ENCODE assay signal across 29 cellular contexts in genomic region chr3:21785765-21786453, GRCh38. TPM values are rescaled to one million over a fixed set of nuclear protein-coding genes. Genes with fewer than 3 reads are reported as not detected.
DNase-seq lines count a peak whose midpoint lies in the region; ATAC-seq and TF ChIP-seq lines count a peak whose summit lies in the region.
"Had no signal": no experiment of that assay in that cellular context is flagged by ENCODE, and none has a peak within 500 bp of the region (broad histone marks: within the 10 kb centered on the region; RNA-seq: fewer than 3 reads in every experiment).

No MANE protein-coding gene starts in this region.

- no peak for ATAC-seq in HG03469 (IDR thresholded peaks at IDR 0.05; ENCODE audit: unreplicated experiment)
- no peak for ATAC-seq in HG03159 (IDR thresholded peaks at IDR 0.05; ENCODE audit: unreplicated experiment)
- ATAC-seq: left lobe of liver; natural killer cell treated with Interleukin-12 subunit alpha and Interleukin-12 subunit beta and Interleukin-15 and Interleukin-18, amount 100 ng/mL, for 72 hours; upper lobe of right lung had no signal

- no peaks in the 10 kb centered on the region for H4K20me1 ChIP-seq in H9 (ENCODE audit: control insufficient read depth, insufficient read depth, insufficient read length)

- H3K4me3 ChIP-seq in ascending aorta (no peak overlapping the region), left ventricle myocardium inferior (no peak overlapping the region), skeletal muscle tissue (ENCODE audit: low read length in 3 of 3) (no peak overlapping the region), ovary (no peak overlapping the region)
- H3K4me3 ChIP-seq: skin epidermis, upper lobe of right lung had no signal

- H3K27ac ChIP-seq in H9 (ENCODE audit: insufficient read length, low read depth, low read length) (no peak overlapping the region), ascending aorta (peak overlapping the region; percentile 71 to 82), left ventricle myocardium inferior (replicated peaks) (peak overlapping the region; percentile 80), skeletal muscle tissue (ENCODE audit: low read depth, low read length) (peak overlapping the region; percentile 60), ovary (no peak overlapping the region)
- H3K27ac ChIP-seq: epithelial cell of prostate, RWPE1, upper lobe of right lung had no signal

- H4K5ac ChIP-seq in H9 (ENCODE audit: insufficient read length, low read depth, low read length): no peak overlapping the region

- H3K79me2 ChIP-seq in H9 (ENCODE audit: insufficient read depth, low read length): no peaks in the 10 kb centered on the region

- no peaks in the 10 kb centered on the region for H3K9me3 Mint-ChIP-seq in H9
- H3K9me3 Mint-ChIP-seq: activated B cell treated with CpG ODN at 0.5 μM for 24 hours had no signal

- H3T11ph ChIP-seq in H9 (ENCODE audit: low read length): no peak overlapping the region

- intact Hi-C loops in ascending aorta (cut with DNase I) (loop anchor here (10.0 kb wide), 2 partner anchors 71 to 1471 kb away; no protein-coding TSS in a partner anchor), left ventricle myocardium inferior (cut with micrococcal nuclease) (no loop called here), ovary (cut with DNase I) (no loop called here)

- H3K4me3 Mint-ChIP-seq in H9: no peak overlapping the region
- H3K4me3 Mint-ChIP-seq: activated B cell treated with CpG ODN at 0.5 μM for 24 hours; immature natural killer cell; natural killer cell treated with Interleukin-12 subunit alpha and Interleukin-12 subunit beta and Interleukin-15 and Interleukin-18, amount 100 ng/mL, for 72 hours had no signal

- no peak overlapping the region for H2BK12ac ChIP-seq in H9 (ENCODE audit: insufficient read length, low read depth, low read length)

- H3K23me2 ChIP-seq in H9 (ENCODE audit: insufficient read length, low read depth, low read length, poor library complexity, severe bottlenecking): no peaks in the 10 kb centered on the region

- no peak overlapping the region for H2BK15ac ChIP-seq in H9 (ENCODE audit: low read depth, low read length)

- no peak overlapping the region for H2BK20ac ChIP-seq in H9 (ENCODE audit: low read depth, low read length, poor library complexity, severe bottlenecking)

- no peak for TF ChIP-seq EP300 in ovary (IDR thresholded peaks at IDR 0.05)

- TF ChIP-seq CTCF in H9 (conservative IDR thresholded peaks at IDR 0.05) (no peak), ascending aorta (IDR thresholded peaks at IDR 0.05) (no peak), left ventricle myocardium inferior (IDR thresholded peaks at IDR 0.05; ENCODE audit: borderline replicate concordance) (no peak), ovary (IDR thresholded peaks at IDR 0.05) (no peak)

- H3K27me3 ChIP-seq in H9 (ENCODE audit: insufficient read depth, low read length) (no peaks in the 10 kb centered on the region), ascending aorta (no peaks in the 10 kb centered on the region), left ventricle myocardium inferior (ENCODE audit: low read depth) (no peaks in the 10 kb centered on the region), skeletal muscle tissue (ENCODE audit: control insufficient read depth in 3 of 3, insufficient read depth in 3 of 3, low read length in 3 of 3) (no peaks in the 10 kb centered on the region), ovary (no peaks in the 10 kb centered on the region)
- H3K27me3 ChIP-seq: BE2C, upper lobe of right lung had no signal

- H3K9ac ChIP-seq in H9 (ENCODE audit: extremely low read depth, insufficient read length, low read length) (no peak overlapping the region), skeletal muscle tissue (ENCODE audit: low read depth in 1 of 3, low read length in 3 of 3) (no peak overlapping the region)

- no peak overlapping the region for H4K8ac ChIP-seq in H9 (replicated peaks; ENCODE audit: insufficient read length, low read depth, low read length)

- TF ChIP-seq POLR2A in ovary (IDR thresholded peaks at IDR 0.05): no peak

- H3K4me1 Mint-ChIP-seq in H9: no peaks in the 10 kb centered on the region
- H3K4me1 Mint-ChIP-seq: immature natural killer cell had no signal

- no CpG with 5 or more reads among the region's 8 CpGs for WGBS in H9 (ENCODE audit: extremely low coverage, insufficient read length, low lambda C conversion rate)
- 34 to 56% (median 39%) methylated on average over 8 of the region's 8 CpGs for WGBS in ovary, 3 donors

- H2AK5ac ChIP-seq in H9 (ENCODE audit: insufficient read length, low read length): no peak overlapping the region

- no peak overlapping the region for H4K91ac ChIP-seq in H9 (ENCODE audit: insufficient read length, low read depth, low read length)

- H3K36me3 ChIP-seq in ascending aorta: no peaks in the 10 kb centered on the region
- no peaks in the 10 kb centered on the region for H3K36me3 ChIP-seq in left ventricle myocardium inferior
- no peaks in the 10 kb centered on the region for H3K36me3 ChIP-seq in skeletal muscle tissue (ENCODE audit: control insufficient read depth in 3 of 3, insufficient read depth in 3 of 3, low read length in 3 of 3)
- H3K36me3 ChIP-seq in ovary: no peaks in the 10 kb centered on the region
- H3K36me3 ChIP-seq: BE2C, upper lobe of right lung had no signal

- no peaks in the 10 kb centered on the region for H3K27me3 Mint-ChIP-seq in H9 (ENCODE audit: low read depth)
- H3K27me3 Mint-ChIP-seq: activated B cell treated with CpG ODN at 0.5 μM for 24 hours; natural killer cell treated with Interleukin-12 subunit alpha and Interleukin-12 subunit beta and Interleukin-15 and Interleukin-18, amount 100 ng/mL, for 72 hours had no signal

- DNase-seq in H9: no peak
- peak in 1 of 2 donors; percentile 67 for DNase-seq in ascending aorta (ENCODE audit: low spot score in 2 of 2)
- no peak for DNase-seq in left ventricle myocardium inferior
- no peak for DNase-seq in ovary
- DNase-seq in occipital lobe (lab: John Stamatoyannopoulos, UW): no peak
- DNase-seq: activated B cell treated with CpG ODN at 0.5 μM for 24 hours; activated naive CD4-positive, alpha-beta T cell treated with anti-CD3 and anti-CD28 coated beads, Interleukin-2, amount 50 U/mL, for 16 hours; amygdala; BE2C; central memory CD4-positive, alpha-beta T cell; COR-L47; GDM1; GOT3; immature natural killer cell; KG1; midbrain; NCI-H146; NCI-H524; posterior cingulate gyrus; T-helper 9 cell; upper lobe of right lung had no signal

- H3K56ac ChIP-seq in H9 (ENCODE audit: insufficient read length, low read depth, low read length): no peak overlapping the region

- no peak overlapping the region for H2BK5ac ChIP-seq in H9 (ENCODE audit: insufficient read length, low read length)

- H2BK120ac ChIP-seq in H9 (ENCODE audit: low read depth, low read length, poor library complexity, severe bottlenecking): peak overlapping the region; percentile 61

- H3K79me1 ChIP-seq in H9 (ENCODE audit: insufficient read depth, low read depth, low read length, poor library complexity, severe bottlenecking): no peaks in the 10 kb centered on the region

- no peak overlapping the region for H3K14ac ChIP-seq in H9 (ENCODE audit: insufficient read depth, low read length)

- no peak overlapping the region for H3K27ac Mint-ChIP-seq in H9
- H3K27ac Mint-ChIP-seq: activated B cell treated with CpG ODN at 0.5 μM for 24 hours; immature natural killer cell; natural killer cell treated with Interleukin-12 subunit alpha and Interleukin-12 subunit beta and Interleukin-15 and Interleukin-18, amount 100 ng/mL, for 72 hours had no signal

- no peak overlapping the region for H3K4ac ChIP-seq in H9 (ENCODE audit: low read depth, low read length)

- no peaks in the 10 kb centered on the region for H3K4me1 ChIP-seq in H9 (ENCODE audit: insufficient read depth, low read length)
- H3K4me1 ChIP-seq in ascending aorta: peaks cover 0 to 39% of the 10 kb centered on the region in 2 donors
- peaks cover 45% of the 10 kb centered on the region for H3K4me1 ChIP-seq in left ventricle myocardium inferior
- peaks cover 0 to 6% (median 2%) of the 10 kb centered on the region in 3 donors for H3K4me1 ChIP-seq in skeletal muscle tissue (ENCODE audit: control insufficient read depth in 3 of 3, insufficient read depth in 3 of 3, low read length in 3 of 3)
- H3K4me1 ChIP-seq in ovary (ENCODE audit: insufficient read depth): no peaks in the 10 kb centered on the region
- H3K4me1 ChIP-seq: BE2C had no signal

- no peak overlapping the region for H3K4me2 ChIP-seq in H9 (ENCODE audit: insufficient read depth, insufficient read length, low read length)

- H3K23ac ChIP-seq in H9 (ENCODE audit: insufficient read length, low read depth, low read length): no peak overlapping the region

- H2AFZ ChIP-seq in H9 (ENCODE audit: low read length): no peak overlapping the region

- H3K18ac ChIP-seq in H9 (ENCODE audit: insufficient read length, low read depth, low read length): no peak overlapping the region

- H3K36me3 Mint-ChIP-seq in H9 (ENCODE audit: insufficient read depth in 1 of 3, low read depth in 3 of 3): no peaks in the 10 kb centered on the region

- no peaks in the 10 kb centered on the region for H3K9me3 ChIP-seq in H9 (ENCODE audit: control insufficient read depth, low read depth, low read length)
- H3K9me3 ChIP-seq in ascending aorta: no peaks in the 10 kb centered on the region
- no peaks in the 10 kb centered on the region for H3K9me3 ChIP-seq in left ventricle myocardium inferior (replicated peaks)
- H3K9me3 ChIP-seq in skeletal muscle tissue (ENCODE audit: control insufficient read depth in 3 of 3, low read length in 3 of 3): no peaks in the 10 kb centered on the region
- no peaks in the 10 kb centered on the region for H3K9me3 ChIP-seq in ovary
- H3K9me3 ChIP-seq: BE2C, upper lobe of right lung had no signal

RNA-seq across cellular contexts. Expression of gene ZNF385D, which starts 34.9 kb away (rescaled TPM):
- 1.2 and 1.5 TPM in 2 replicates for total RNA-seq in H9 (2021)
- 32.0 TPM for total RNA-seq in ascending aorta
- total RNA-seq in left ventricle myocardium inferior: 2.3 TPM
- 9.4 TPM for total RNA-seq in skeletal muscle tissue
- 1 to 10 TPM in 5 of 7 donors, under 1 TPM in 2; 0.33 to 4.4 (median 2.6) TPM for total RNA-seq in ovary
- polyA plus RNA-seq in ovary: 1 to 10 TPM in 1 of 2 donors, under 1 TPM in 1; 0.77 to 9.3 TPM
- total RNA-seq in occipital lobe: 14.0 TPM
- total RNA-seq: activated B cell treated with CpG ODN at 0.5 μM for 24 hours; natural killer cell treated with Interleukin-12 subunit alpha and Interleukin-12 subunit beta and Interleukin-15 and Interleukin-18, amount 100 ng/mL, for 72 hours had no signal

Comparison
In these comparisons a context has a peak if more than half of its experiments do, and no peak if none do; other contexts are left out.
1. H3K27ac ChIP-seq: peak in ascending aorta (2 of 2), left ventricle myocardium inferior (single experiment) and skeletal muscle tissue (single experiment); none in H9 (single experiment) and ovary (0 of 2).